Comparison of ENCODE assay signal across 8 cellular contexts in genomic region chr9:36248061-36248460, GRCh38. TPM values are rescaled to one million over a fixed set of nuclear protein-coding genes. Genes with fewer than 3 reads are reported as not detected.
DNase-seq lines count a peak whose midpoint lies in the region; ATAC-seq and TF ChIP-seq lines count a peak whose summit lies in the region.
"Not testable (repeated sequence)": the region's sequence is repeated elsewhere in the genome, so short reads cannot be mapped to it uniquely, and the experiment has no call there.

No MANE protein-coding gene starts in this region.

- H3K27me3 ChIP-seq in DND-41 (ENCODE audit: insufficient read depth, low read length, poor library complexity); breast epithelium; upper lobe of right lung: not testable (repeated sequence)

- not testable (repeated sequence) for H3K9me3 Mint-ChIP-seq in naive B cell

- not testable (repeated sequence) for TF ChIP-seq POLR2A in breast epithelium (IDR thresholded peaks at IDR 0.05)

- not testable (repeated sequence) for H3K9me3 ChIP-seq in DND-41 (ENCODE audit: insufficient read depth, low read length, severe bottlenecking); breast epithelium; upper lobe of right lung

- H3K4me2 ChIP-seq in DND-41 (ENCODE audit: insufficient read depth, low read length): not testable (repeated sequence)

- peak overlapping the region in 1 of 8 donors; percentile 12 for H3K4me3 Mint-ChIP-seq in naive B cell

- not testable (repeated sequence) for H3K4me1 ChIP-seq in DND-41 (ENCODE audit: insufficient read depth, low read length); breast epithelium; upper lobe of right lung

- ATAC-seq in DND-41 (ENCODE audit: insufficient read depth, low read depth) (peak; percentile 68), naive B cell (ENCODE audit: low read depth in 2 of 2) (peak; percentile 58 to 61), upper lobe of right lung (peak; percentile 77)

- not testable (repeated sequence) for H3K27me3 Mint-ChIP-seq in naive B cell

- not testable (repeated sequence) for H3K4me3 ChIP-seq in DND-41 (ENCODE audit: low read depth in 1 of 2, low read length in 2 of 2); Jurkat, Clone E6-1 (ENCODE audit: low read length); breast epithelium; upper lobe of right lung

- not testable (repeated sequence) for H3K36me3 Mint-ChIP-seq in naive B cell

- intact Hi-C loops in breast epithelium (cut with DNase I; ENCODE audit: low total_unique reads); upper lobe of right lung (cut with DNase I): not testable (repeated sequence)

- not testable (repeated sequence) for DNase-seq in DND-41; breast epithelium (ENCODE audit: low spot score in 2 of 2); upper lobe of right lung
- peak; percentile 32 for DNase-seq in Jurkat, Clone E6-1 (ENCODE audit: low read depth, low spot score)
- DNase-seq in NCI-H2196 treated with DMSO at 0.1 percent for 48 hours (lab: John Stamatoyannopoulos, UW; ENCODE audit: unreplicated experiment): peak; percentile 5
- peak; percentile 4 for DNase-seq in SKM-1 treated with dmso at 0.1 percent for 144 hours (lab: John Stamatoyannopoulos, UW; ENCODE audit: unreplicated experiment)
- peak; percentile 50 for DNase-seq in germinal center (ENCODE audit: low spot score)
- peak; percentile 7 for DNase-seq in naive B cell

- TF ChIP-seq CTCF in DND-41 (IDR thresholded peaks at IDR 0.05; ENCODE audit: borderline replicate concordance, extremely low read depth, low read length, poor library complexity, severe bottlenecking): peak; percentile 60
- TF ChIP-seq CTCF in breast epithelium (IDR thresholded peaks at IDR 0.05): peak in 2 of 3 donors; percentile 54 to 58
- peak; percentile 33 for TF ChIP-seq CTCF in upper lobe of right lung (IDR thresholded peaks at IDR 0.05)

- H3K27ac Mint-ChIP-seq in naive B cell: peak overlapping the region in 3 of 6 donors; percentile 66 to 76 (median 75)

- not testable (repeated sequence) for H3K9ac ChIP-seq in DND-41 (ENCODE audit: low read depth, low read length)

- not testable (repeated sequence) for H4K20me1 ChIP-seq in DND-41 (ENCODE audit: insufficient read depth, low read length)

- peaks cover 14 to 33% (median 15%) of the 10 kb centered on the region in 3 donors for H3K4me1 Mint-ChIP-seq in naive B cell

- H3K27ac ChIP-seq in DND-41 (ENCODE audit: low read length); breast epithelium; upper lobe of right lung: not testable (repeated sequence)

- H2AFZ ChIP-seq in DND-41 (ENCODE audit: low read depth, low read length): not testable (repeated sequence)

- H3K36me3 ChIP-seq in DND-41 (ENCODE audit: insufficient read depth, low read length) (peaks cover 27% of the 10 kb centered on the region), upper lobe of right lung (peaks cover 35% of the 10 kb centered on the region)
- H3K36me3 ChIP-seq in breast epithelium: not testable (repeated sequence)

- peaks cover 48% of the 10 kb centered on the region for H3K79me2 ChIP-seq in DND-41 (ENCODE audit: insufficient read depth, low read length)

RNA-seq across cellular contexts. Expression of gene GNE, which starts 10.2 kb away (rescaled TPM):
- 18.3 TPM for polyA plus RNA-seq in Jurkat, Clone E6-1 (2012; ENCODE audit: insufficient read depth, insufficient read length)
- total RNA-seq in breast epithelium (10 to 100 TPM; 24.9 to 38.2 (median 35.1) TPM), upper lobe of right lung (13.7 TPM)
- polyA plus RNA-seq in naive B cell (ENCODE audit: low read depth in 6 of 6): 10 to 100 TPM in 1 of 6 donors, 1 to 10 TPM in 5; 4.9 to 10.4 (median 8.7) TPM

RNA-seq across cellular contexts. Expression of gene CLTA, which starts 57.3 kb away (rescaled TPM):
- 209 TPM for polyA plus RNA-seq in Jurkat, Clone E6-1 (2012; ENCODE audit: insufficient read depth, insufficient read length)
- 100 to 1,000 TPM; 177 to 202 (median 178) TPM for total RNA-seq in breast epithelium
- 10 to 100 TPM; 55.3 to 98.1 (median 86.9) TPM for polyA plus RNA-seq in naive B cell (ENCODE audit: low read depth in 6 of 6)
- total RNA-seq in upper lobe of right lung: 163 TPM
